Comparison of ENCODE assay signal across 16 cellular contexts in genomic region chr1:94550800-94551241, GRCh38. TPM values are rescaled to one million over a fixed set of nuclear protein-coding genes. Genes with fewer than 3 reads are reported as not detected.
A peak's percentile ranks its signal among the peaks of the same experiment; 100 is the strongest.
DNase-seq lines count a peak whose midpoint lies in the region; ATAC-seq, FAIRE-seq and TF ChIP-seq lines count a peak whose summit lies in the region.
"Had no signal": no experiment of that assay in that cellular context is flagged by ENCODE, and none has a peak within 500 bp of the region (broad histone marks: within the 10 kb centered on the region; RNA-seq: fewer than 3 reads in every experiment).

No MANE protein-coding gene starts in this region.

- CTCF ChIA-PET in mammary epithelial cell (lab: Charles Lee; ENCODE audit: low non-redundant PET) = no interaction called here

- dilution Hi-C loops in mammary epithelial cell (cut with HindIII; ENCODE audit: low sequenced_read_pairs) = no loop called here

- H3K9me3 ChIP-seq in breast epithelium (no peaks in the 10 kb centered on the region), mammary epithelial cell (replicated peaks; ENCODE audit: insufficient read depth, low read length) (no peaks in the 10 kb centered on the region), gastroesophageal sphincter (no peaks in the 10 kb centered on the region), pancreas (no peaks in the 10 kb centered on the region)
- H3K9me3 ChIP-seq: heart right ventricle had no signal

- FAIRE-seq in pancreas (lab: Jason Lieb, UNC) = no peak
- FAIRE-seq: D721Med had no signal

- H3K79me2 ChIP-seq in mammary epithelial cell (ENCODE audit: insufficient read depth, low read length) = no peaks in the 10 kb centered on the region

- in situ Hi-C loops in mammary epithelial cell (cut with MboI; ENCODE audit: low sequenced_read_pairs in 2 of 2) = no loop called here

- H3K27ac ChIP-seq in breast epithelium = peak overlapping the region; percentile 9 to 54
- no peak overlapping the region for H3K27ac ChIP-seq in mammary epithelial cell (ENCODE audit: insufficient read depth, low read depth, low read length)
- H3K27ac ChIP-seq in gastroesophageal sphincter = peak overlapping the region in 2 of 4 donors; percentile 32 to 48
- peak overlapping the region; percentile 27 to 76 (median 34) for H3K27ac ChIP-seq in pancreas
- H3K27ac ChIP-seq: heart right ventricle had no signal

- H4K20me1 ChIP-seq in mammary epithelial cell (ENCODE audit: insufficient read depth, low read length) = no peaks in the 10 kb centered on the region

- no peaks in the 10 kb centered on the region for H3K36me3 ChIP-seq in breast epithelium
- H3K36me3 ChIP-seq in mammary epithelial cell (ENCODE audit: insufficient read depth, low read length) = no peaks in the 10 kb centered on the region
- no peaks in the 10 kb centered on the region for H3K36me3 ChIP-seq in gastroesophageal sphincter
- no peaks in the 10 kb centered on the region for H3K36me3 ChIP-seq in pancreas
- H3K36me3 ChIP-seq: heart right ventricle had no signal

- H3K4me3 ChIP-seq in breast epithelium = no peak overlapping the region
- no peak overlapping the region for H3K4me3 ChIP-seq in mammary epithelial cell (replicated peaks in 1 of 3; ENCODE audit: insufficient read depth in 1 of 3, low read depth in 2 of 3, low read length in 3 of 3)
- no peak overlapping the region for H3K4me3 ChIP-seq in gastroesophageal sphincter
- H3K4me3 ChIP-seq in pancreas = no peak overlapping the region
- H3K4me3 ChIP-seq: heart right ventricle had no signal

- no TSS peak for BruUV-seq in mammary epithelial cell (replicated peaks; lab: Mats Ljungman, UMichigan)

- H3K4me2 ChIP-seq in mammary epithelial cell (ENCODE audit: insufficient read depth, low read depth, low read length) = no peak overlapping the region

- DNase-seq in breast epithelium (ENCODE audit: low spot score in 2 of 2) (no peak), mammary epithelial cell (no peak), pancreas (no peak), NCI-H446 (lab: John Stamatoyannopoulos, UW) (no peak)
- DNase-seq in NK-92 treated with Interleukin-12 subunit alpha and Interleukin-12 subunit beta, amount 100 ng/mL, for 24 hours (lab: John Stamatoyannopoulos, UW) = no peak
- DNase-seq: 8988T; heart right ventricle; KG1; NCI-H2081; NCI-H510A; stimulated activated CD4-positive, alpha-beta T cell treated with anti-CD3 and anti-CD28 coated beads, Interleukin-2, amount 100 ng/mL, for 48 hours had no signal

- no peak overlapping the region for H3K9ac ChIP-seq in mammary epithelial cell (ENCODE audit: insufficient read depth, low read length)

- H2AFZ ChIP-seq in mammary epithelial cell (ENCODE audit: low read depth, low read length) = no peak overlapping the region

- no peaks in the 10 kb centered on the region for H3K27me3 ChIP-seq in breast epithelium
- H3K27me3 ChIP-seq in mammary epithelial cell (ENCODE audit: insufficient read depth, low read length) = no peaks in the 10 kb centered on the region
- H3K27me3 ChIP-seq in gastroesophageal sphincter = no peaks in the 10 kb centered on the region
- H3K27me3 ChIP-seq in pancreas = no peaks in the 10 kb centered on the region
- H3K27me3 ChIP-seq: heart right ventricle had no signal

- H3K4me1 ChIP-seq in breast epithelium (no peaks in the 10 kb centered on the region), mammary epithelial cell (ENCODE audit: insufficient read depth, low read length) (peaks cover 57% of the 10 kb centered on the region), gastroesophageal sphincter (no peaks in the 10 kb centered on the region), pancreas (peaks cover 0 to 34% (median 26%) of the 10 kb centered on the region in 3 donors)

- intact Hi-C loops in breast epithelium (cut with DNase I; ENCODE audit: low total_unique reads) = no loop called here
- intact Hi-C loops in mammary epithelial cell (cut with micrococcal nuclease) = no loop called here
- intact Hi-C loops in pancreas (cut with DNase I) = no loop called here

- peak; percentile 62 for TF ChIP-seq EP300 in gastroesophageal sphincter (IDR thresholded peaks at IDR 0.05)

- TF ChIP-seq POLR2A in breast epithelium (IDR thresholded peaks at IDR 0.05) (no peak), gastroesophageal sphincter (IDR thresholded peaks at IDR 0.05) (no peak)

- TF ChIP-seq CTCF in breast epithelium (IDR thresholded peaks at IDR 0.05) (no peak), mammary epithelial cell (conservative IDR thresholded peaks at IDR 0.05 in 1 of 2, IDR thresholded peaks at IDR 0.05 in 1 of 2; ENCODE audit: extremely low read depth in 1 of 2, insufficient read depth in 1 of 2, low read depth in 1 of 2, low read length in 2 of 2) (no peak), gastroesophageal sphincter (IDR thresholded peaks at IDR 0.05) (no peak), pancreas (IDR thresholded peaks at IDR 0.05) (no peak)

- ATAC-seq in gastroesophageal sphincter (no peak), pancreas (peak; percentile 64 to 79 (median 74)), GM19467 (IDR thresholded peaks at IDR 0.05; ENCODE audit: unreplicated experiment) (no peak), HG02884 (IDR thresholded peaks at IDR 0.05; ENCODE audit: unreplicated experiment) (no peak)
- ATAC-seq: activated CD4-positive, CD25-positive, alpha-beta regulatory T cell treated with anti-CD3 and anti-CD28 coated beads, Interleukin-2, amount 50 U/mL, for 24 hours had no signal

- WGBS in mammary epithelial cell (ENCODE audit: low coverage, missing lambda C conversion rate) = 98% methylated on average over 5 of the region's 5 CpGs
- 60 to 87% methylated on average over 3 to 5 of the region's 5 CpGs for WGBS in gastroesophageal sphincter (ENCODE audit: low coverage in 1 of 2), 2 donors
- 38 to 45% methylated on average over 5 of the region's 5 CpGs for WGBS in pancreas, 2 donors

RNA-seq across cellular contexts. Expression of gene F3, which starts 9.3 kb away (rescaled TPM):
- total RNA-seq in breast epithelium (100 to 1,000 TPM in 2 of 3 donors, 10 to 100 TPM in 1; 61.9 to 115 (median 108) TPM), mammary epithelial cell (1,000 to 10,000 TPM in 1 of 2 donors, 100 to 1,000 TPM in 1; 994 to 1,649 TPM), gastroesophageal sphincter (100 to 1,000 TPM in 1 of 4 donors, 10 to 100 TPM in 3; 15.4 to 110 (median 19.0) TPM), pancreas (100 to 1,000 TPM in 1 of 6 donors, 10 to 100 TPM in 5; 14.8 to 117 (median 43.2) TPM)
- polyA plus RNA-seq in mammary epithelial cell (703 TPM), pancreas (10 to 100 TPM; 39.4 to 62.6 TPM)
- 2,245 TPM for polyA minus RNA-seq in mammary epithelial cell

Comparison
In these comparisons a context has a peak if more than half of its experiments do, and no peak if none do; other contexts are left out.
1. RNA of gene F3, which starts 9.3 kb away (total RNA-seq): 994 to 1,649 TPM in mammary epithelial cell; 61.9 to 115 TPM in breast epithelium, 14.8 to 117 TPM in pancreas and 15.4 to 110 TPM in gastroesophageal sphincter; every median in the first group is over 4 times any median in the second.
2. ATAC-seq: peak in pancreas (4 of 4); none in gastroesophageal sphincter (single experiment), GM19467 (single experiment) and HG02884 (single experiment).